Comparison of ENCODE assay signal across 21 cellular contexts in the genomic region with DNA sequence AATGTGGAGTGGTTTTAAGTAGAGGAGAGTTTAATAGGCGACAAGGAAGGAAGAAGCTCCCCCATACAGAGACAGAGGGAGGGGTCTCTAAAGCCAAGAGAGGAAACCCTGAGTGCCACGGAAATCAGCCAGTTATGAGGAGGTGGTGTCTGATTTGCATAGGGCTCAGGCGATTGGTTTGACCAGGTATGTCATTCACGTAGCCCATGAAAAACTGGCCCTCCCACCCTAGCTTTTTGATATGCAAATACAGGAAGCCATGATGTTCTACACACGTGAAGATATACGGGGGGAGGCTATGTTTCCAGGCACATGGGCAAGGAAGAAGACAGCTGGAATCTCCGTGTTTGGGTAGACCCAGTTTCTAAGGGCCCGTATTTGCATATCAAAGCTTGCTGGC.
"Had no signal": no experiment of that assay in that cellular context is flagged by ENCODE, and none has a peak within 500 bp of the region (broad histone marks: within the 10 kb centered on the region; RNA-seq: fewer than 3 reads in every experiment).

No MANE protein-coding gene starts in this region.

- H3K4me1 ChIP-seq: ascending aorta, colonic mucosa, lower lobe of right lung, parathyroid adenoma, suprapubic skin, vagina had no signal

- H3K36me3 ChIP-seq: ascending aorta, colonic mucosa, lower lobe of right lung, suprapubic skin, vagina had no signal

- H3K4me3 ChIP-seq: ascending aorta, colonic mucosa, lower lobe of right lung, smooth muscle cell, suprapubic skin, vagina had no signal

- H3K4me2 ChIP-seq: smooth muscle cell had no signal

- H3K27ac ChIP-seq: ascending aorta, colonic mucosa, lower lobe of right lung, parathyroid adenoma, suprapubic skin, vagina had no signal

- H2AFZ ChIP-seq: parathyroid adenoma had no signal

- H3K9me3 ChIP-seq: ascending aorta, colonic mucosa, lower lobe of right lung, suprapubic skin, vagina had no signal

- DNase-seq: activated CD4-positive, alpha-beta T cell treated with anti-CD3 and anti-CD28 coated beads, Interleukin-2, amount 10 ng/mL, durations not matched to agents 7 days and 5 days; activated CD8-positive, alpha-beta memory T cell treated with anti-CD3 and anti-CD28 coated beads, Interleukin-2, amount 50 U/mL, for 4 hours; activated effector memory CD4-positive, alpha-beta T cell treated with Interleukin-2 at 50 U/mL for 16 hours; activated naive CD4-positive, alpha-beta T cell treated with anti-CD3 and anti-CD28 coated beads, Interleukin-2, amount 50 U/mL, for 16 hours; activated T-cell treated with anti-CD3 and anti-CD28 coated beads, Interleukin-2, amount 50 U/mL, for 4 hours; colonic mucosa; erythroblast; foreskin melanocyte; glutamatergic neuron; hypothalamus; left cardiac atrium; lower lobe of right lung; naive thymus-derived CD8-positive, alpha-beta T cell; stimulated activated CD4-positive, alpha-beta T cell treated with anti-CD3 and anti-CD28 coated beads, Interleukin-4, amount 100 ng/mL, for 1 hour; stimulated activated naive CD8-positive, alpha-beta T cell treated with anti-CD3 and anti-CD28 coated beads, Interleukin-15, amount 100 ng/mL, for 72 hours; trophoblast cell had no signal

- H3K79me2 ChIP-seq: parathyroid adenoma had no signal

- H3K27me3 ChIP-seq: ascending aorta, colonic mucosa, suprapubic skin, vagina had no signal
